19 cellular contexts compared by ENCODE assay signal in the genomic region with DNA sequence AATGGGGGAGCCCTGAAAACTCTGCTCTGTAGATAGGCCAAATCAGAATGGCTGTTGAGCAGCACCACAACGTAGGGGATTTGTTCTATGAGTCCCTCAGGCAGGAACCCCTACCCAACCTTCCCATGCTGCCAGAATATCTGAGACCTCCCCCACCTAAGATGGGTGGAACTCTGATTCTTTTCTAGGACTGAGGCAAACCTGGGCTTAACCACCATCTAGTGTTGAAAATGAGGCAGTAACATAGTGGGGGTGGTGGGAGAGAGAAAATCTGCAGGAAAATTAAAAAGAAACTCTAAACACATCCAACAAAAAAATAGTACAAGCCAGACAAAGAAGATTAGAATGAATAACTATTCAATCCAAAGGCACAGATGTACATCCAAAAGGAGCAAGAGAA.
A peak's percentile ranks its signal among the peaks of the same experiment; 100 is the strongest.
DNase-seq lines count a peak whose midpoint lies in the region; ATAC-seq and TF ChIP-seq lines count a peak whose summit lies in the region.
"Had no signal": no experiment of that assay in that cellular context is flagged by ENCODE, and none has a peak within 500 bp of the region (broad histone marks: within the 10 kb centered on the region; RNA-seq: fewer than 3 reads in every experiment).

No MANE protein-coding gene starts in this region.

- TF ChIP-seq CTCF in HFFc6 (IDR thresholded peaks at IDR 0.05) (peak; percentile 33; the same call in 1 of the 2 replicates), brain microvascular endothelial cell (IDR thresholded peaks at IDR 0.05; ENCODE audit: low read depth, low read length, missing control alignments) (peak; percentile 34), fibroblast of villous mesenchyme (IDR thresholded peaks at IDR 0.05; ENCODE audit: insufficient read depth, low read depth, low read length) (peak; percentile 31), dorsolateral prefrontal cortex (IDR thresholded peaks at IDR 0.05 in 54 of 56, conservative IDR thresholded peaks at IDR 0.05 in 2 of 56; ENCODE audit: low read depth in 1 of 56, partially characterized antibody in 56 of 56) (no peak), Caco-2 (IDR thresholded peaks at IDR 0.05; ENCODE audit: insufficient read depth in 1 of 2, low read depth in 1 of 2, low read length in 1 of 2, severe bottlenecking in 1 of 2, unreplicated experiment in 1 of 2) (no peak), omental fat pad (IDR thresholded peaks at IDR 0.05) (no peak)

- H3K4me3 Mint-ChIP-seq in HFFc6 = no peak overlapping the region
- no peak overlapping the region for H3K4me3 Mint-ChIP-seq in Caco-2 (ENCODE audit: unreplicated experiment)
- H3K4me3 Mint-ChIP-seq: B cell; CD4-positive, alpha-beta T cell had no signal

- peaks cover 12% of the 10 kb centered on the region; the same call in 1 of the 2 replicates for H3K9me3 ChIP-seq in Caco-2

- H3K27me3 Mint-ChIP-seq in HFFc6 (ENCODE audit: insufficient read depth) (no peaks in the 10 kb centered on the region), Caco-2 (ENCODE audit: insufficient read depth, unreplicated experiment) (no peaks in the 10 kb centered on the region)
- H3K27me3 Mint-ChIP-seq: B cell; CD4-positive, alpha-beta T cell had no signal

- CTCF ChIA-PET in Caco-2 (lab: Charles Lee) = no interaction called here

- ATAC-seq in omental fat pad (ENCODE audit: low FRiP score) = no peak
- ATAC-seq: SK-N-SH treated with all-trans-retinoic acid at 6 μM for 48 hours had no signal

- H3K27me3 ChIP-seq in brain microvascular endothelial cell (replicated peaks) (no peaks in the 10 kb centered on the region), dorsolateral prefrontal cortex (no peaks in the 10 kb centered on the region), Caco-2 (replicated peaks; ENCODE audit: control insufficient read depth, insufficient read depth, low read length) (no peaks in the 10 kb centered on the region)

- in situ Hi-C loops in brain microvascular endothelial cell (cut with HindIII; ENCODE audit: low pct_ligation_motif_present, low sequenced_read_pairs) = no loop called here

- 0 out of 2 replicates have a peak, but pooled peaks cover 2% of the 10 kb centered on the region for H3K4me1 ChIP-seq in Caco-2

- no peaks in the 10 kb centered on the region for H3K36me3 ChIP-seq in brain microvascular endothelial cell (replicated peaks)
- H3K36me3 ChIP-seq in Caco-2 (ENCODE audit: control insufficient read depth, insufficient read depth, low read length) = no peaks in the 10 kb centered on the region

- POLR2A ChIA-PET in Caco-2 (lab: Charles Lee) = no interaction called here

- H3K9me3 Mint-ChIP-seq in HFFc6 = peaks cover 5% of the 10 kb centered on the region; the same call in 1 of the 2 replicates
- H3K9me3 Mint-ChIP-seq in Caco-2 (ENCODE audit: unreplicated experiment) = peaks cover 36% of the 10 kb centered on the region

- peaks cover 14% of the 10 kb centered on the region for H3K36me3 Mint-ChIP-seq in HFFc6 (ENCODE audit: low read depth)
- no peaks in the 10 kb centered on the region for H3K36me3 Mint-ChIP-seq in Caco-2 (ENCODE audit: insufficient read depth, unreplicated experiment)

- H3K27ac ChIP-seq in brain microvascular endothelial cell (no peak overlapping the region), dorsolateral prefrontal cortex (no peak overlapping the region)

- H3K4me1 Mint-ChIP-seq in HFFc6 (ENCODE audit: low read depth) = peaks cover 29% of the 10 kb centered on the region
- H3K4me1 Mint-ChIP-seq in Caco-2 (ENCODE audit: low read depth, unreplicated experiment) = no peaks in the 10 kb centered on the region
- H3K4me1 Mint-ChIP-seq: B cell had no signal

- no peak overlapping the region for H3K27ac Mint-ChIP-seq in HFFc6
- H3K27ac Mint-ChIP-seq in Caco-2 (ENCODE audit: unreplicated experiment) = no peak overlapping the region
- H3K27ac Mint-ChIP-seq: B cell; CD4-positive, alpha-beta T cell had no signal

- H3K4me3 ChIP-seq in brain microvascular endothelial cell (ENCODE audit: low read depth, low read length) = no peak overlapping the region
- H3K4me3 ChIP-seq in fibroblast of villous mesenchyme (ENCODE audit: low read depth, low read length) = no peak overlapping the region
- no peak overlapping the region for H3K4me3 ChIP-seq in dorsolateral prefrontal cortex
- no peak overlapping the region for H3K4me3 ChIP-seq in Caco-2 (ENCODE audit: low read depth, low read length)

- DNase-seq in HFFc6 = no peak
- peak; percentile 12 for DNase-seq in brain microvascular endothelial cell
- no peak for DNase-seq in fibroblast of villous mesenchyme (ENCODE audit: low read depth)
- DNase-seq in dorsolateral prefrontal cortex = no peak
- DNase-seq in Caco-2 = no peak
- DNase-seq in medulla oblongata (ENCODE audit: extremely low spot score) = no peak
- no peak for DNase-seq in omental fat pad (ENCODE audit: low spot score)
- DNase-seq: Calu3; CD4-positive, alpha-beta T cell; DMS53; HCEC 1CT; KG1; NCI-H1048; NCI-H1436 treated with DMSO at 0.1 percent for 48 hours; NCI-H2081; NCI-H774; SHP77 had no signal

- intact Hi-C loops in dorsolateral prefrontal cortex (cut with DNase I) (no loop called here), Caco-2 (cut with micrococcal nuclease; ENCODE audit: unreplicated experiment) (no loop called here)

- no TSS peak for BruUV-seq in Caco-2 (replicated peaks; lab: Mats Ljungman, UMichigan)

Comparison
In these comparisons a context has a peak if more than half of its experiments do, and no peak if none do; other contexts are left out.
1. CTCF ChIP-seq: peak in HFFc6 (single experiment), brain microvascular endothelial cell (single experiment) and fibroblast of villous mesenchyme (single experiment); none in dorsolateral prefrontal cortex (0 of 56), Caco-2 (0 of 2) and omental fat pad (0 of 3).